Comparison of ENCODE assay signal across 10 cellular contexts in genomic region chr17:43579570-43580140, GRCh38. TPM values are rescaled to one million over a fixed set of nuclear protein-coding genes. Genes with fewer than 3 reads are reported as not detected.
DNase-seq lines count a peak whose midpoint lies in the region; ATAC-seq, FAIRE-seq and TF ChIP-seq lines count a peak whose summit lies in the region.
"Had no signal": no experiment of that assay in that cellular context is flagged by ENCODE, and none has a peak within 500 bp of the region (broad histone marks: within the 10 kb centered on the region; RNA-seq: fewer than 3 reads in every experiment).

No MANE protein-coding gene starts in this region.

- ATAC-seq in HepG2 = peak; percentile 7
- ATAC-seq in right lobe of liver = no peak
- no peak for ATAC-seq in HG02763 (IDR thresholded peaks at IDR 0.05; ENCODE audit: unreplicated experiment)
- ATAC-seq in effector memory CD8-positive, alpha-beta T cell (replicated peaks) = no peak

- peak overlapping the region; percentile 41; the same call in 1 of the 2 replicates for H3K9ac ChIP-seq in HepG2 (ENCODE audit: insufficient read depth, low read depth, low read length)

- H3K36me3 Mint-ChIP-seq in type B pancreatic cell = no peaks in the 10 kb centered on the region
- no peaks in the 10 kb centered on the region for H3K36me3 Mint-ChIP-seq in effector memory CD8-positive, alpha-beta T cell (ENCODE audit: insufficient read depth)
- no peaks in the 10 kb centered on the region for H3K36me3 Mint-ChIP-seq in activated CD4-positive, alpha-beta T cell treated with anti-CD3 and anti-CD28 coated beads, Interleukin-2, amount 10 ng/mL, durations not matched to agents 7 days and 5 days (ENCODE audit: low read depth)

- peak; percentile 53 for DNase-seq in HepG2 (ENCODE audit: low spot score)
- DNase-seq in right lobe of liver = no peak
- peak; percentile 87 for DNase-seq in SW480 (ENCODE audit: low spot score)
- DNase-seq in fibroblast of villous mesenchyme (ENCODE audit: low read depth) = peak; percentile 64
- DNase-seq in type B pancreatic cell (ENCODE audit: extremely low spot score, unreplicated experiment) = no peak
- no peak for DNase-seq in effector memory CD8-positive, alpha-beta T cell
- no peak for DNase-seq in activated CD4-positive, alpha-beta T cell treated with anti-CD3 and anti-CD28 coated beads, Interleukin-2, amount 10 ng/mL, durations not matched to agents 7 days and 5 days
- DNase-seq: midbrain; stimulated activated CD4-positive, alpha-beta T cell treated with anti-CD3 and anti-CD28 coated beads, Interleukin-1b, Interleukin-23, amount 100 ng/mL, for 48 hours had no signal

- H3K27ac Mint-ChIP-seq in type B pancreatic cell = peak overlapping the region; percentile 67
- peak overlapping the region in 1 of 2 donors; percentile 44 for H3K27ac Mint-ChIP-seq in effector memory CD8-positive, alpha-beta T cell
- H3K27ac Mint-ChIP-seq in activated CD4-positive, alpha-beta T cell treated with anti-CD3 and anti-CD28 coated beads, Interleukin-2, amount 10 ng/mL, durations not matched to agents 7 days and 5 days = no peak overlapping the region

- no peak for TF ChIP-seq POLR2A in HepG2 (IDR thresholded peaks at IDR 0.05; ENCODE audit: insufficient read depth in 1 of 2, low read depth in 2 of 2, low read length in 2 of 2)
- no peak for TF ChIP-seq POLR2A in right lobe of liver (IDR thresholded peaks at IDR 0.05)

- H2AFZ ChIP-seq in HepG2 (ENCODE audit: low read length) = no peak overlapping the region

- peaks cover 8% of the 10 kb centered on the region for H3K27me3 Mint-ChIP-seq in type B pancreatic cell
- peaks cover 7 to 25% of the 10 kb centered on the region in 2 donors for H3K27me3 Mint-ChIP-seq in effector memory CD8-positive, alpha-beta T cell
- H3K27me3 Mint-ChIP-seq in activated CD4-positive, alpha-beta T cell treated with anti-CD3 and anti-CD28 coated beads, Interleukin-2, amount 10 ng/mL, durations not matched to agents 7 days and 5 days = peaks cover 9% of the 10 kb centered on the region

- H3K9me3 Mint-ChIP-seq in type B pancreatic cell = no peaks in the 10 kb centered on the region
- no peaks in the 10 kb centered on the region for H3K9me3 Mint-ChIP-seq in effector memory CD8-positive, alpha-beta T cell
- H3K9me3 Mint-ChIP-seq in activated CD4-positive, alpha-beta T cell treated with anti-CD3 and anti-CD28 coated beads, Interleukin-2, amount 10 ng/mL, durations not matched to agents 7 days and 5 days = no peaks in the 10 kb centered on the region

- peak overlapping the region; percentile 84 for H3K4me2 ChIP-seq in HepG2 (ENCODE audit: low read depth, low read length)

- H3K4me3 ChIP-seq in HepG2 (replicated peaks in 1 of 3; ENCODE audit: insufficient read depth in 1 of 3, low read depth in 2 of 3, low read length in 3 of 3) (no peak overlapping the region), right lobe of liver (no peak overlapping the region), fibroblast of villous mesenchyme (ENCODE audit: low read depth, low read length) (no peak overlapping the region)

- no TSS peak for BruUV-seq in HepG2 (replicated peaks; lab: Mats Ljungman, UMichigan)

- CTCF ChIA-PET in HepG2 (lab: Yijun Ruan, JAX; ENCODE audit: low intra/inter-chr PET ratio, low total read pairs) = interaction anchor here (4.6 kb wide), 1 partner anchor 180 kb away, joined by 55 read pairs; no protein-coding TSS in a partner anchor
- CTCF ChIA-PET in activated CD4-positive, alpha-beta T cell treated with anti-CD3 and anti-CD28 coated beads, Interleukin-2, amount 10 ng/mL, durations not matched to agents 7 days and 5 days (lab: Charles Lee) = interaction anchor here (0.5 to 1.0 kb wide), 4 partner anchors 12 to 524 kb away, joined by 3 to 4 read pairs (median 3); no protein-coding TSS in a partner anchor

- H4K20me1 ChIP-seq in HepG2 (ENCODE audit: insufficient read depth, low read length) = no peaks in the 10 kb centered on the region

- H3K9me3 ChIP-seq in HepG2 (ENCODE audit: low read length) = no peaks in the 10 kb centered on the region
- H3K9me3 ChIP-seq in right lobe of liver = no peaks in the 10 kb centered on the region

- peak overlapping the region; percentile 5 for H3K27ac ChIP-seq in HepG2 (ENCODE audit: extremely low read length, insufficient read depth, low read length)
- no peak overlapping the region for H3K27ac ChIP-seq in right lobe of liver

- TF ChIP-seq RAD21 in HepG2 (CRISPR knock-in tag; IDR thresholded peaks at IDR 0.05) = no peak

- 53% methylated on average over 9 of the region's 9 CpGs for WGBS in HepG2 (ENCODE audit: low lambda C conversion rate)
- 70% methylated on average over 7 of the region's 9 CpGs for WGBS in right lobe of liver (ENCODE audit: insufficient coverage, low coverage, low lambda C conversion rate, missing lambda C conversion rate)

- TF ChIP-seq CTCF in HepG2 (CRISPR knock-in tag; IDR thresholded peaks at IDR 0.05) (no peak), right lobe of liver (IDR thresholded peaks at IDR 0.05) (no peak), fibroblast of villous mesenchyme (IDR thresholded peaks at IDR 0.05; ENCODE audit: insufficient read depth, low read depth, low read length) (no peak), type B pancreatic cell (conservative IDR thresholded peaks at IDR 0.05) (no peak)

- POLR2A ChIA-PET in HepG2 (lab: Yijun Ruan, JAX) = interaction anchor here (0.8 to 8.9 kb wide), 8 partner anchors 17 to 94 kb away, joined by 3 to 221 read pairs (median 6); partner anchors contain the start of gene ETV4
- POLR2A ChIA-PET in activated CD4-positive, alpha-beta T cell treated with anti-CD3 and anti-CD28 coated beads, Interleukin-2, amount 10 ng/mL, durations not matched to agents 7 days and 5 days (lab: Charles Lee) = interaction anchor here (0.6 kb wide), 1 partner anchor 487 kb away, joined by 5 read pairs; no protein-coding TSS in a partner anchor

- H3K27me3 ChIP-seq in HepG2 (ENCODE audit: control insufficient read depth in 1 of 2, insufficient read depth in 2 of 2, low read length in 2 of 2) = no peaks in the 10 kb centered on the region
- H3K27me3 ChIP-seq in right lobe of liver = no peaks in the 10 kb centered on the region

- intact Hi-C loops in HepG2 (cut with micrococcal nuclease; ENCODE audit: unreplicated experiment) (no loop called here), right lobe of liver (cut with DNase I) (loop anchor here in 1 of 2 donors (10.0 kb wide), 1 partner anchor 175 kb away; the partner anchor contains the start of gene SOST)

- no peak for TF ChIP-seq EP300 in HepG2 (IDR thresholded peaks at IDR 0.05; ENCODE audit: low read depth in 2 of 2, low read length in 2 of 2)
- TF ChIP-seq EP300 in HepG2 (CRISPR knock-in tag; IDR thresholded peaks at IDR 0.05; ENCODE audit: borderline replicate concordance) = no peak

- in situ Hi-C loops in HepG2 (cut with HindIII; ENCODE audit: extremely low pct_ligation_motif_present, low pct_unique_long_range_greater_than_20kb) = loop anchor here (5.0 kb wide), 1 partner anchor 178 kb away; the partner anchor contains the start of gene SOST

- no peaks in the 10 kb centered on the region for H3K79me2 ChIP-seq in HepG2 (ENCODE audit: insufficient read depth, low read length)

- H3K4me3 Mint-ChIP-seq in type B pancreatic cell = peak overlapping the region; percentile 44
- no peak overlapping the region for H3K4me3 Mint-ChIP-seq in effector memory CD8-positive, alpha-beta T cell
- no peak overlapping the region for H3K4me3 Mint-ChIP-seq in activated CD4-positive, alpha-beta T cell treated with anti-CD3 and anti-CD28 coated beads, Interleukin-2, amount 10 ng/mL, durations not matched to agents 7 days and 5 days

- peak; percentile 60 for FAIRE-seq in HepG2 (lab: Jason Lieb, UNC)

- H3K36me3 ChIP-seq in HepG2 (replicated peaks in 1 of 2; ENCODE audit: control insufficient read depth in 1 of 2, insufficient read depth in 2 of 2, low read length in 2 of 2) (no peaks in the 10 kb centered on the region), right lobe of liver (no peaks in the 10 kb centered on the region)

- peaks cover 100% of the 10 kb centered on the region for H3K4me1 ChIP-seq in HepG2 (ENCODE audit: insufficient read depth, low read length)
- no peaks in the 10 kb centered on the region for H3K4me1 ChIP-seq in right lobe of liver

- peaks cover 51% of the 10 kb centered on the region for H3K4me1 Mint-ChIP-seq in type B pancreatic cell (ENCODE audit: unreplicated experiment)
- peaks cover 5 to 11% of the 10 kb centered on the region in 2 donors for H3K4me1 Mint-ChIP-seq in effector memory CD8-positive, alpha-beta T cell (ENCODE audit: low read depth in 2 of 2)
- peaks cover 22% of the 10 kb centered on the region for H3K4me1 Mint-ChIP-seq in activated CD4-positive, alpha-beta T cell treated with anti-CD3 and anti-CD28 coated beads, Interleukin-2, amount 10 ng/mL, durations not matched to agents 7 days and 5 days

RNA-seq across cellular contexts. Expression of gene ETV4, which starts 33.5 kb away (rescaled TPM):
- total RNA-seq in HepG2 (2016; rRNA removed; fragmentation: Illumina TruSeq; extraction: Trizol) (126 and 128 TPM in 2 replicates), right lobe of liver (1 to 10 TPM in 1 of 6 experiments, under 1 TPM in 4, not detected in 1; 0.42 to 1.4 (median 0.80) TPM), fibroblast of villous mesenchyme (4.7 and 4.8 TPM in 2 replicates), type B pancreatic cell (ENCODE audit: low replicate concordance) (18.3 and 28.2 TPM in 2 replicates)
- total RNA-seq in HepG2 (2016; cell fraction: cytosol; rRNA removed; fragmentation: Illumina TruSeq; extraction: Trizol; ENCODE audit: low read depth) = 59.4 and 72.0 TPM in 2 replicates
- total RNA-seq in HepG2 (2016; cell fraction: insoluble cytoplasmic fraction; rRNA removed; fragmentation: Illumina TruSeq; extraction: Trizol) = 106 and 130 TPM in 2 replicates
- total RNA-seq in HepG2 (2016; cell fraction: membrane; rRNA removed; fragmentation: Illumina TruSeq; extraction: Trizol) = 149 and 180 TPM in 2 replicates
- total RNA-seq in HepG2 (2016; cell fraction: nucleus; rRNA removed; fragmentation: Illumina TruSeq; extraction: Trizol) = 70.8 and 88.4 TPM in 2 replicates
- polyA plus RNA-seq in HepG2 (2011; rRNA removed) = 330 and 361 TPM in 2 replicates
- polyA plus RNA-seq in HepG2 (2011; cell fraction: cytosol; rRNA removed) = 170 and 232 TPM in 2 replicates
- 463 and 506 TPM in 2 replicates for polyA plus RNA-seq in HepG2 (2011; cell fraction: nucleus; rRNA removed)
- polyA plus RNA-seq in HepG2 (2012) = 277 and 289 TPM in 2 replicates
- polyA plus RNA-seq in HepG2 (2016; cell fraction: cytosol; fragmentation: Illumina TruSeq; extraction: Trizol; ENCODE audit: low read depth) = 120 and 136 TPM in 2 replicates
- 164 and 205 TPM in 2 replicates for polyA plus RNA-seq in HepG2 (2016; cell fraction: insoluble cytoplasmic fraction; fragmentation: Illumina TruSeq; extraction: Trizol; ENCODE audit: low read depth)
- 212 and 220 TPM in 2 replicates for polyA plus RNA-seq in HepG2 (2016; cell fraction: membrane; fragmentation: Illumina TruSeq; extraction: Trizol; ENCODE audit: low read depth)
- polyA plus RNA-seq in HepG2 (2016; cell fraction: nucleus; fragmentation: Illumina TruSeq; extraction: Trizol; ENCODE audit: insufficient read depth, low read depth) = 278 and 294 TPM in 2 replicates
- polyA minus RNA-seq in HepG2 (2011; rRNA and poly(A)+ RNA removed; ENCODE audit: low replicate concordance) = 3.5 and 231 TPM in 2 replicates
- polyA minus RNA-seq in HepG2 (2011; cell fraction: cytosol; rRNA and poly(A)+ RNA removed) = 120 and 134 TPM in 2 replicates
- 97.1 and 102 TPM in 2 replicates for polyA minus RNA-seq in HepG2 (2011; cell fraction: nucleus; rRNA and poly(A)+ RNA removed)
- under 1 TPM in 1 of 2 experiments, not detected in 1; 0.12 TPM for total RNA-seq in activated CD4-positive, alpha-beta T cell treated with anti-CD3 and anti-CD28 coated beads, Interleukin-2, amount 10 ng/mL, durations not matched to agents 7 days and 5 days

Comparison
In these comparisons a context has a peak if more than half of its experiments do, and no peak if none do; other contexts are left out.
1. DNase-seq: peak in HepG2 (single experiment), SW480 (single experiment) and fibroblast of villous mesenchyme (single experiment); none in right lobe of liver (0 of 3), type B pancreatic cell (single experiment), effector memory CD8-positive, alpha-beta T cell (0 of 3) and activated CD4-positive, alpha-beta T cell treated with anti-CD3 and anti-CD28 coated beads, Interleukin-2, amount 10 ng/mL, durations not matched to agents 7 days and 5 days (single experiment).